Comparison of ENCODE assay signal across 9 cellular contexts in the genomic region with DNA sequence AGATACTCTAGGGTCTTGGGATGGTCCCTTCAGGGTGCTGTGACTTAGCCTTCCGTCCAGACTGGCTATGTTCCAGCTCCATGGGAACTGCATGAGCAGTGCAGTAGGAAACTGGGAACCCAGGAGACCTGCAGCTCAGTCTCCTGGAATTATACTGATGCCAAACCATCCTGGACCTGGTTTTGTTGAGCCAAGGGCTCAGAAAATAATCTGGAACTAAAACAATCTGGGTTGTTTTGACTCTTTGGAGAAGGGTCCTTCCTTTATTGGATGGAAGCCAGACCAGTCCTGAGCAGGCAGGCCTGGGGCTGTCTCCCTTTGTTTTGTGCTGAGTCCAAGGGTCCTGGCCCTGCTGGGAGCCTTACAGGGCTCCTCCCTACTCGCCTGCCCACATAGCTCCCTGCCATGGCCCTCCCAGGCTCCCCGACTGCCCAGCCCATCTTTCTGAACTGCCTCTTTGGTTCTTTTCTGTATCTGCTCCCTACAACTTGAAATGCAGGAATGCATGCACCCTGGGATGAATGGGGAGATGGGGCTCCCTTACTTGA. TPM values are rescaled to one million over a fixed set of nuclear protein-coding genes. Genes with fewer than 3 reads are reported as not detected.
DNase-seq lines count a peak whose midpoint lies in the region; ATAC-seq, FAIRE-seq and TF ChIP-seq lines count a peak whose summit lies in the region.
"Had no signal": no experiment of that assay in that cellular context is flagged by ENCODE, and none has a peak within 500 bp of the region (broad histone marks: within the 10 kb centered on the region; RNA-seq: fewer than 3 reads in every experiment).

No MANE protein-coding gene starts in this region.

- peaks cover 23% of the 10 kb centered on the region for H3K4me1 ChIP-seq in ACC112 (ENCODE audit: control insufficient read depth, insufficient read depth, low read length, unreplicated experiment)
- H3K4me1 ChIP-seq in HUES48 (ENCODE audit: control insufficient read depth, insufficient read depth, low read length): peaks cover 17% of the 10 kb centered on the region
- H3K4me1 ChIP-seq in breast epithelium: peaks cover 12% of the 10 kb centered on the region in 2 donors
- peaks cover 23% of the 10 kb centered on the region for H3K4me1 ChIP-seq in muscle layer of colon (ENCODE audit: insufficient read depth, low read length)

- H3K36me3 ChIP-seq in ACC112 (ENCODE audit: insufficient read depth, low read length) (no peaks in the 10 kb centered on the region; the same call in 1 of the 2 replicates), HUES48 (ENCODE audit: control insufficient read depth, insufficient read depth, low read length) (peaks cover 11% of the 10 kb centered on the region; the same call in 1 of the 2 replicates), breast epithelium (no peaks in the 10 kb centered on the region), muscle layer of colon (ENCODE audit: insufficient read depth, low read length) (peaks cover 7% of the 10 kb centered on the region)

- H2AFZ ChIP-seq in ACC112 (ENCODE audit: low read length, unreplicated experiment): no peak overlapping the region

- H3K4me3 ChIP-seq in ACC112 (ENCODE audit: low read depth, low read length) (peak overlapping the region; percentile 82), HUES48 (ENCODE audit: low read depth, low read length) (peak overlapping the region; percentile 87; the same call in 1 of the 2 replicates), breast epithelium (peak overlapping the region; percentile 61 to 95 (median 83)), muscle layer of colon (ENCODE audit: low read depth in 1 of 2, low read length in 2 of 2) (peak overlapping the region in 1 of 2 donors; percentile 95)

- intact Hi-C loops in breast epithelium (cut with DNase I; ENCODE audit: low total_unique reads): no loop called here

- no peak for FAIRE-seq in frontal cortex (lab: Jason Lieb, UNC)

- H3K27me3 ChIP-seq in ACC112 (ENCODE audit: insufficient read depth, low read length) (no peaks in the 10 kb centered on the region), HUES48 (ENCODE audit: control insufficient read depth, insufficient read depth, low read length) (no peaks in the 10 kb centered on the region), breast epithelium (no peaks in the 10 kb centered on the region), muscle layer of colon (ENCODE audit: control insufficient read depth in 1 of 2, insufficient read depth in 2 of 2, low read length in 2 of 2) (no peaks in the 10 kb centered on the region)

- H3K27ac ChIP-seq in ACC112 (ENCODE audit: low read depth, low read length): no peak overlapping the region
- no peak overlapping the region for H3K27ac ChIP-seq in HUES48 (ENCODE audit: low read depth, low read length)
- H3K27ac ChIP-seq in breast epithelium: no peak overlapping the region
- H3K27ac ChIP-seq in muscle layer of colon (ENCODE audit: low read depth, low read length): peak overlapping the region; percentile 95

- peaks cover 27% of the 10 kb centered on the region for H3K79me2 ChIP-seq in ACC112 (ENCODE audit: control insufficient read depth, insufficient read depth, low read length, unreplicated experiment)

- TF ChIP-seq CTCF in breast epithelium (IDR thresholded peaks at IDR 0.05): no peak

- no peak for TF ChIP-seq POLR2A in breast epithelium (IDR thresholded peaks at IDR 0.05)

- no peaks in the 10 kb centered on the region for H3K9me3 ChIP-seq in HUES48 (ENCODE audit: control insufficient read depth, insufficient read depth, low read length)
- H3K9me3 ChIP-seq in breast epithelium: no peaks in the 10 kb centered on the region
- no peaks in the 10 kb centered on the region for H3K9me3 ChIP-seq in muscle layer of colon (ENCODE audit: low read length)

- ATAC-seq in GM18870 (IDR thresholded peaks at IDR 0.05; ENCODE audit: unreplicated experiment): no peak

- H3K9ac ChIP-seq in HUES48 (ENCODE audit: low read depth, low read length): no peak overlapping the region
- H3K9ac ChIP-seq in muscle layer of colon (ENCODE audit: low read length): no peak overlapping the region

- DNase-seq in breast epithelium (ENCODE audit: low spot score in 2 of 2) (no peak), frontal cortex (ENCODE audit: low spot score in 2 of 2) (no peak), NCI-H1436 treated with DMSO at 0.1 percent for 48 hours (lab: John Stamatoyannopoulos, UW) (no peak), NCI-H146 (lab: John Stamatoyannopoulos, UW) (no peak)

RNA-seq across cellular contexts. Expression of gene IPO13, which starts 1.2 kb away (rescaled TPM):
- total RNA-seq in breast epithelium: 10 to 100 TPM; 18.4 to 23.0 (median 20.5) TPM
- 13.9 TPM for total RNA-seq in frontal cortex

RNA-seq across cellular contexts. Expression of gene ARTN, which starts 14.4 kb away (rescaled TPM):
- 1 to 10 TPM in 2 of 3 donors, not detected in 1; 1.8 to 2.3 TPM for total RNA-seq in breast epithelium
- total RNA-seq in frontal cortex: under 0.01 TPM
- total RNA-seq: lung microvascular endothelial cell had no signal

RNA-seq across cellular contexts. Expression of gene DPH2, which starts 21.8 kb away (rescaled TPM):
- 10 to 100 TPM; 16.2 to 22.0 (median 18.3) TPM for total RNA-seq in breast epithelium
- 12.2 TPM for total RNA-seq in frontal cortex

RNA-seq across cellular contexts. Expression of gene ATP6V0B, which starts 26.8 kb away (rescaled TPM):
- total RNA-seq in breast epithelium: 100 to 1,000 TPM; 131 to 156 (median 155) TPM
- 265 TPM for total RNA-seq in frontal cortex

RNA-seq across cellular contexts. Expression of gene B4GALT2, which starts 31.0 kb away (rescaled TPM):
- total RNA-seq in breast epithelium: 10 to 100 TPM; 19.8 to 49.9 (median 37.0) TPM
- total RNA-seq in frontal cortex: 119 TPM
